25 cellular contexts compared by ENCODE assay signal in the genomic region with DNA sequence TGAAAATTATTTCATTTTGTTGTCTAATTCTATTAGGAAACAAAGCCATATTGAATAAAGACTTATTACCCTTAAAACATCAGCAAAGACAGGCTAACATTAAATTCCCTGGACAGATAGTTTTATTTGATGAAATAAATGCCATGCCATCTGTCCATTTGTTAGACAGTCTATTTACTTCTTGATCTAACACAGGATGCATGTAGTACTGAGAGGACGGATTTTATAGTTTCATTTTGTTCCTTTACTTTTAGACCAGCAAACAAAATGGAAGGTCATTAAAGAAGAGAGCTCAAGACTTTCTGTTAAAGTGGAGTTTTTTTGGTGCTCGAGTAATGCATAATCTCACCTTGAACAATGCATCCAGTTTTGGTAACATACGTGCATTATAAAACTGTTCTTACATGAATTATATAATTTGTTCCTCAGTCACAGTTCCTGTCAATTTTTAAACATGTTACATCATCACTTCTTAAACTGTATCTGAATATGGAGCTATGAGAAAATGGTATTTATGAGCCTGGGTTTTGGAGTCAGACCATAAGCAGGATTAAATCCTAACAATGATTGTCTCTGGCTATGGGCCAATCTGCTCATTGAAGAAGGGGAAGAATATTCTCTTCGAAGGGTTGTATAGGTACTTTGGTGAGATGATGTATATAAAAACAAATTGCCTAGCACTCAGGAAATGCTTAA.
"Had no signal": no experiment of that assay in that cellular context is flagged by ENCODE, and none has a peak within 500 bp of the region (broad histone marks: within the 10 kb centered on the region; RNA-seq: fewer than 3 reads in every experiment).

No MANE protein-coding gene starts in this region.

- DNase-seq: activated CD4-positive, alpha-beta memory T cell treated with anti-CD3 and anti-CD28 coated beads for 36 hours; activated CD4-positive, alpha-beta T cell treated with anti-CD3 and anti-CD28 coated beads, Interleukin-2, amount 10 ng/mL, durations not matched to agents 7 days and 5 days; activated CD4-positive, CD25-positive, alpha-beta regulatory T cell; activated CD8-positive, alpha-beta memory T cell treated with anti-CD3 and anti-CD28 coated beads for 24 hours; activated effector memory CD4-positive, alpha-beta T cell treated with anti-CD3 and anti-CD28 coated beads, Interleukin-2, amount 50 U/mL, for 16 hours; activated naive CD4-positive, alpha-beta T cell treated with anti-CD3 and anti-CD28 coated beads, Interleukin-2, amount 10 ng/mL, durations not matched to agents 7 days and 5 days; activated naive CD8-positive, alpha-beta T cell treated with anti-CD3 and anti-CD28 coated beads for 36 hours; activated T-cell treated with anti-CD3 and anti-CD28 coated beads, Interleukin-2, amount 50 U/mL, for 4 hours; anterior cingulate cortex; cerebellar nuclear complex; Kasumi-1; KBM-7; NCI-H1092 treated with DMSO at 0.1 percent for 48 hours; NCI-H1417 treated with DMSO at 0.1 percent for 48 hours; NCI-H1694; NCI-H2029; NCI-H2107; NCI-H510A treated with DMSO at 0.1 percent for 48 hours; PC-3; SHP77 treated with DMSO at 0.1 percent for 48 hours; T-cell; T-helper 2 cell; T1000 had no signal

- FAIRE-seq: RCC 7860, TTC549 had no signal

- ATAC-seq: activated T-cell treated with anti-CD3 and anti-CD28 coated beads, Interleukin-2, amount 50 U/mL, for 4 hours; PC-3; T-cell had no signal
